Comparison of ENCODE assay signal across 1 cellular context in the genomic region with DNA sequence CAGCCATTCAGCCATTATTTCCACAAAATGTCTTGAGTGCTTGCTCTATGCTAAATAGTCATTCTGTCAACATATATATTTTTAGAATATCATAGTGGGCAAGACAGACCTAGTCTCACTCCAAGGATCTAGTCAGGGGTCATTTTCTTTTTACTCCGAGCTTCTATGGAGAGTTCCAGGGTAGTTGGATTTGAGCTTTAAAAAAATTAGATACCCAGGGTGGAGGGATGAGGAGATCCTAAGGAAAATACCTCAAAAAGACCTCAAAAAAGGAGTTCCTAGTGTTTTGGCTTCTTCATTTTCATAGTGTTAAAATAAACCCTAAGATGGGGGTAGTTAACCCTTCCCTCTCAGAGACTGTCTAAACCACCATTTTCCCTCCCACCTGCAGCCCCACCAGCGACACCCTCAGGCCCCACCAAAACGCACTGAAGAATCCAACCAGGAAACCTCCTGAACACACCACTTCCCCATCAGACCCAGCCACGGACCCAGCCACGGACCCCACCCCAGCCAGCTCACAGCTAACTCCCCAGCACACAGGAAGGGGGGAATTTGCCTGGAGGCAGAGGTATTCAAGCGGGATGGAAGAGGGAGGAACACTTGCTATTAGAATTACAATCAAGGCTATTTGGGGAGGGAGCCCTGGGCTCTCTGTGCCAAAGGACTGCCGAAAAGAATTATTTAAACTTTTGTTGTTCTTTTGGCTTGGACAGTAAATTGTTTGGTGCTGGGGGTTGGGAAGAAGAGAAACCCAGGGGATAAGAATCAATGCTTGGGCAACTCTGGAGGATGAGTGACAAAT.
A peak's percentile ranks its signal among the peaks of the same experiment; 100 is the strongest.
TF ChIP-seq lines count a peak whose summit lies in the region.

No MANE protein-coding gene starts in this region.

TF ChIP-seq in HepG2, 621 proteins besides CTCF, POLR2A, EP300 and RAD21 (continued from another document and continues in another):
- TF ChIP-seq, protein P1, sequence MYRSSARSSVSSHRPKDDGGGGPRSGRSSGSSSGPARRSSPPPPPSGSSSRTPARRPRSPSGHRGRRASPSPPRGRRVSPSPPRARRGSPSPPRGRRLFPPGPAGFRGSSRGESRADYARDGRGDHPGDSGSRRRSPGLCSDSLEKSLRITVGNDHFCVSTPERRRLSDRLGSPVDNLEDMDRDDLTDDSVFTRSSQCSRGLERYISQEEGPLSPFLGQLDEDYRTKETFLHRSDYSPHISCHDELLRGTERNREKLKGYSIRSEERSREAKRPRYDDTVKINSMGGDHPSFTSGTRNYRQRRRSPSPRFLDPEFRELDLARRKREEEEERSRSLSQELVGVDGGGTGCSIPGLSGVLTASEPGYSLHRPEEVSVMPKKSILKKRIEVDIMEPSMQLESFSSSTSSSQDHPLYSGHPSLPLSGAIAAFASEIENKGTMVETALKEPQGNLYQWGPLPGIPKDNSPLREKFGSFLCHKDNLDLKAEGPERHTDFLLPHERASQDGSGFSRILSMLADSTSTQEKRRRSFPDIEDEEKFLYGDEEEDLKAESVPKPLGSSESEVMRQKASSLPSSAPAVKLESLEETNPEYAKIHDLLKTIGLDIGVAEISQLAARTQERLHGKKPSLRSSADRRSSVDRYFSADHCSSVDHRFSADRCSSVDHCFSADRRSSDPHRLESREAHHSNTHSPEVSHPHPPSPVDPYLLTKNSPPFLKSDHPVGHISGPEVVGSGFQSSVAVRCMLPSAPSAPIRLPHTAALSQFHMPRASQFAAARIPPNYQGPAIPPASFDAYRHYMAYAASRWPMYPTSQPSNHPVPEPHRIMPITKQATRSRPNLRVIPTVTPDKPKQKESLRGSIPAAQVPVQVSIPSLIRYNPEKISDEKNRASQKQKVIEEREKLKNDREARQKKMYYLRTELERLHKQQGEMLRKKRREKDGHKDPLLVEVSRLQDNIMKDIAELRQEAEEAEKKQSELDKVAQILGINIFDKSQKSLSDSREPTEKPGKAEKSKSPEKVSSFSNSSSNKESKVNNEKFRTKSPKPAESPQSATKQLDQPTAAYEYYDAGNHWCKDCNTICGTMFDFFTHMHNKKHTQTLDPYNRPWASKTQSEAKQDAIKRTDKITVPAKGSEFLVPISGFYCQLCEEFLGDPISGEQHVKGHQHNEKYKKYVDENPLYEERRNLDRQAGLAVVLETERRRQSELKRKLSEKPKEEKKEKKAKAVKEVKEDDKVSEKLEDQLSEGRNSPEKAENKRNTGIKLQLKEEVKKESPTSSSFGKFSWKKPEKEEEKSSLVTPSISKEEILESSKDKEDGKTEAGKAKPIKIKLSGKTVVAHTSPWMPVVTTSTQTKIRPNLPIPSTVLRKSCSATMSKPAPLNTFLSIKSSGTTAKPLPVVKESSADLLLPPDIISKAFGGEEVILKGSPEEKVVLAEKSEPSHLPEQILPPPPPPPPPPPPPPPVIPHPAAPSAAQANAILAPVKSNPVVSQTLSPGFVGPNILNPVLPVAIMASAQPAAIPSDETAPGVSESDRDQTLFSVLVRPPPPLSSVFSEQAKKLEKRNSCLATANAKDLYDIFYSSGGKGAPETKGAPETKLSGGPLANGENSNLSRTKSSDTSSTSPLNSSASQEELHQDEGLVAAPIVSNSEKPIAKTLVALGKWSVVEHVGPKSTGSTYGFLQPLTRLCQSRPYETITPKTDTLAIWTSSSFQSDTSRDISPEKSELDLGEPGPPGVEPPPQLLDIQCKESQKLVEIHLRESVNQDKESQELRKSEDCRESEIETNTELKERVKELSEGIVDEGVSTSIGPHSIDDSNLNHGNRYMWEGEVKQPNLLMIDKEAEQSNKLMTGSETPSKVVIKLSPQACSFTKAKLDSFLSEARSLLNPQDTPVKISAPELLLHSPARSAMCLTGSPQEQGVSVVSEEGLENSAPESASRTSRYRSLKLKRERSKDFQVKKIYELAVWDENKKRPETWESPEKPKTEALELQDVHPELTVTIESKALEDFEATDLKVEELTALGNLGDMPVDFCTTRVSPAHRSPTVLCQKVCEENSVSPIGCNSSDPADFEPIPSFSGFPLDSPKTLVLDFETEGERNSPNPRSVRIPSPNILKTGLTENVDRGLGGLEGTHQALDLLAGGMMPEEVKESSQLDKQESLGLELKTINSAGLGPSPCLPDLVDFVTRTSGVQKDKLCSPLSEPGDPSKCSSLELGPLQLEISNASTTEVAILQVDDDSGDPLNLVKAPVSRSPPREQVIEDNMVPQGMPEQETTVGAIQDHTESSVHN (CRISPR knock-in tag; IDR thresholded peaks at IDR 0.05) = no peak
- no peak for TF ChIP-seq ZIK1 (CRISPR knock-in tag; IDR thresholded peaks at IDR 0.05; ENCODE audit: borderline replicate concordance, low read depth)
- 0 out of 2 replicates have a peak, but pooled peaks have one; percentile 3 for TF ChIP-seq RARG (CRISPR knock-in tag; IDR thresholded peaks at IDR 0.05; ENCODE audit: low read depth)
- TF ChIP-seq SOX13 (IDR thresholded peaks at IDR 0.05) = no peak
- no peak for TF ChIP-seq SOX13 (CRISPR knock-in tag; conservative IDR thresholded peaks at IDR 0.05 in 1 of 2, IDR thresholded peaks at IDR 0.05 in 1 of 2)
- TF ChIP-seq, protein P2, sequence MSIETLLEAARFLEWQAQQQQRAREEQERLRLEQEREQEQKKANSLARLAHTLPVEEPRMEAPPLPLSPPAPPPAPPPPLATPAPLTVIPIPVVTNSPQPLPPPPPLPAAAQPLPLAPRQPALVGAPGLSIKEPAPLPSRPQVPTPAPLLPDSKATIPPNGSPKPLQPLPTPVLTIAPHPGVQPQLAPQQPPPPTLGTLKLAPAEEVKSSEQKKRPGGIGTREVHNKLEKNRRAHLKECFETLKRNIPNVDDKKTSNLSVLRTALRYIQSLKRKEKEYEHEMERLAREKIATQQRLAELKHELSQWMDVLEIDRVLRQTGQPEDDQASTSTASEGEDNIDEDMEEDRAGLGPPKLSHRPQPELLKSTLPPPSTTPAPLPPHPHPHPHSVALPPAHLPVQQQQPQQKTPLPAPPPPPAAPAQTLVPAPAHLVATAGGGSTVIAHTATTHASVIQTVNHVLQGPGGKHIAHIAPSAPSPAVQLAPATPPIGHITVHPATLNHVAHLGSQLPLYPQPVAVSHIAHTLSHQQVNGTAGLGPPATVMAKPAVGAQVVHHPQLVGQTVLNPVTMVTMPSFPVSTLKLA (IDR thresholded peaks at IDR 0.05) = no peak
- no peak for TF ChIP-seq TARDBP (CRISPR knock-in tag; IDR thresholded peaks at IDR 0.05)
- 0 out of 2 replicates have a peak, but pooled peaks have one; percentile 41 for TF ChIP-seq ZFP82 (CRISPR knock-in tag; IDR thresholded peaks at IDR 0.05; ENCODE audit: borderline replicate concordance)
- no peak for TF ChIP-seq ZFY (CRISPR knock-in tag; IDR thresholded peaks at IDR 0.05)
- TF ChIP-seq ZSCAN21 (CRISPR knock-in tag; IDR thresholded peaks at IDR 0.05; ENCODE audit: borderline replicate concordance) = no peak
- TF ChIP-seq, protein P3, sequence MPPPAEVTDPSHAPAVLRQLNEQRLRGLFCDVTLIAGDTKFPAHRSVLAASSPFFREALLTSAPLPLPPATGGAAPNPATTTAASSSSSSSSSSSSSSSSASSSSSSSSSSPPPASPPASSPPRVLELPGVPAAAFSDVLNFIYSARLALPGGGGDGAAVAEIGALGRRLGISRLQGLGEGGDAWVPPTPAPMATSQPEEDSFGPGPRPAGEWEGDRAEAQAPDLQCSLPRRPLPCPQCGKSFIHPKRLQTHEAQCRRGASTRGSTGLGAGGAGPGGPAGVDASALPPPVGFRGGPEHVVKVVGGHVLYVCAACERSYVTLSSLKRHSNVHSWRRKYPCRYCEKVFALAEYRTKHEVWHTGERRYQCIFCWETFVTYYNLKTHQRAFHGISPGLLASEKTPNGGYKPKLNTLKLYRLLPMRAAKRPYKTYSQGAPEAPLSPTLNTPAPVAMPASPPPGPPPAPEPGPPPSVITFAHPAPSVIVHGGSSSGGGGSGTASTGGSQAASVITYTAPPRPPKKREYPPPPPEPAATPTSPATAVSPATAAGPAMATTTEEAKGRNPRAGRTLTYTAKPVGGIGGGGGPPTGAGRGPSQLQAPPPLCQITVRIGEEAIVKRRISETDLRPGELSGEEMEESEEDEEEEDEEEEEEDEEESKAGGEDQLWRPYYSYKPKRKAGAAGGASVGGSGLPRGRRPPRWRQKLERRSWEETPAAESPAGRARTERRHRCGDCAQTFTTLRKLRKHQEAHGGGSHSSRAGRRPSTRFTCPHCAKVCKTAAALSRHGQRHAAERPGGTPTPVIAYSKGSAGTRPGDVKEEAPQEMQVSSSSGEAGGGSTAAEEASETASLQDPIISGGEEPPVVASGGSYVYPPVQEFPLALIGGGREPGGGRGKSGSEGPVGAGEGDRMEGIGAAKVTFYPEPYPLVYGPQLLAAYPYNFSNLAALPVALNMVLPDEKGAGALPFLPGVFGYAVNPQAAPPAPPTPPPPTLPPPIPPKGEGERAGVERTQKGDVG (CRISPR knock-in tag; IDR thresholded peaks at IDR 0.05; ENCODE audit: borderline replicate concordance) = no peak
- TF ChIP-seq ZNF510 (CRISPR knock-in tag; IDR thresholded peaks at IDR 0.05; ENCODE audit: low read depth) = no peak
- TF ChIP-seq ZNF652 (CRISPR knock-in tag; IDR thresholded peaks at IDR 0.05; ENCODE audit: borderline replicate concordance, low read depth) = peak; percentile 96
- no peak for TF ChIP-seq SRSF4 (IDR thresholded peaks at IDR 0.05; ENCODE audit: low read depth, low read length, poor library complexity, severe bottlenecking)
- TF ChIP-seq GLI4 (CRISPR knock-in tag; IDR thresholded peaks at IDR 0.05; ENCODE audit: borderline replicate concordance) = peak; percentile 71; the same call in 1 of the 2 replicates
- peak; percentile 56 for TF ChIP-seq HOXA3 (CRISPR knock-in tag; IDR thresholded peaks at IDR 0.05)
- no peak for TF ChIP-seq MLLT10 (CRISPR knock-in tag; IDR thresholded peaks at IDR 0.05)
- peak; percentile 38 for TF ChIP-seq ZNF605 (CRISPR knock-in tag; IDR thresholded peaks at IDR 0.05)
- TF ChIP-seq ATF7-NPFF (CRISPR knock-in tag; IDR thresholded peaks at IDR 0.05; ENCODE audit: low read depth) = peak; percentile 69
- TF ChIP-seq DMAP1 (CRISPR knock-in tag; IDR thresholded peaks at IDR 0.05) = peak; percentile 58; the same call in 1 of the 2 replicates
- TF ChIP-seq ZNF768 (CRISPR knock-in tag; IDR thresholded peaks at IDR 0.05) = no peak
- TF ChIP-seq, protein P4, sequence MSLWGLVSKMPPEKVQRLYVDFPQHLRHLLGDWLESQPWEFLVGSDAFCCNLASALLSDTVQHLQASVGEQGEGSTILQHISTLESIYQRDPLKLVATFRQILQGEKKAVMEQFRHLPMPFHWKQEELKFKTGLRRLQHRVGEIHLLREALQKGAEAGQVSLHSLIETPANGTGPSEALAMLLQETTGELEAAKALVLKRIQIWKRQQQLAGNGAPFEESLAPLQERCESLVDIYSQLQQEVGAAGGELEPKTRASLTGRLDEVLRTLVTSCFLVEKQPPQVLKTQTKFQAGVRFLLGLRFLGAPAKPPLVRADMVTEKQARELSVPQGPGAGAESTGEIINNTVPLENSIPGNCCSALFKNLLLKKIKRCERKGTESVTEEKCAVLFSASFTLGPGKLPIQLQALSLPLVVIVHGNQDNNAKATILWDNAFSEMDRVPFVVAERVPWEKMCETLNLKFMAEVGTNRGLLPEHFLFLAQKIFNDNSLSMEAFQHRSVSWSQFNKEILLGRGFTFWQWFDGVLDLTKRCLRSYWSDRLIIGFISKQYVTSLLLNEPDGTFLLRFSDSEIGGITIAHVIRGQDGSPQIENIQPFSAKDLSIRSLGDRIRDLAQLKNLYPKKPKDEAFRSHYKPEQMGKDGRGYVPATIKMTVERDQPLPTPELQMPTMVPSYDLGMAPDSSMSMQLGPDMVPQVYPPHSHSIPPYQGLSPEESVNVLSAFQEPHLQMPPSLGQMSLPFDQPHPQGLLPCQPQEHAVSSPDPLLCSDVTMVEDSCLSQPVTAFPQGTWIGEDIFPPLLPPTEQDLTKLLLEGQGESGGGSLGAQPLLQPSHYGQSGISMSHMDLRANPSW (CRISPR knock-in tag; IDR thresholded peaks at IDR 0.05; ENCODE audit: borderline replicate concordance) = no peak
- TF ChIP-seq BRCA1 (CRISPR knock-in tag; IDR thresholded peaks at IDR 0.05) = no peak
- no peak for TF ChIP-seq FOXM1 (CRISPR knock-in tag; IDR thresholded peaks at IDR 0.05)
- TF ChIP-seq, protein P5, sequence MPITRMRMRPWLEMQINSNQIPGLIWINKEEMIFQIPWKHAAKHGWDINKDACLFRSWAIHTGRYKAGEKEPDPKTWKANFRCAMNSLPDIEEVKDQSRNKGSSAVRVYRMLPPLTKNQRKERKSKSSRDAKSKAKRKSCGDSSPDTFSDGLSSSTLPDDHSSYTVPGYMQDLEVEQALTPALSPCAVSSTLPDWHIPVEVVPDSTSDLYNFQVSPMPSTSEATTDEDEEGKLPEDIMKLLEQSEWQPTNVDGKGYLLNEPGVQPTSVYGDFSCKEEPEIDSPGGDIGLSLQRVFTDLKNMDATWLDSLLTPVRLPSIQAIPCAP (CRISPR knock-in tag; IDR thresholded peaks at IDR 0.05; ENCODE audit: low read depth) = 0 out of 2 replicates have a peak, but pooled peaks have one; percentile 34
- no peak for TF ChIP-seq NFATC3 (CRISPR knock-in tag; IDR thresholded peaks at IDR 0.05)
- TF ChIP-seq EHMT2 (IDR thresholded peaks at IDR 0.05; ENCODE audit: borderline replicate concordance, low read depth, low read length) = no peak
- TF ChIP-seq ZNF101 (CRISPR knock-in tag; IDR thresholded peaks at IDR 0.05; ENCODE audit: borderline replicate concordance, low read depth) = 0 out of 2 replicates have a peak, but pooled peaks have one; percentile 20
- TF ChIP-seq FLYWCH1 (CRISPR knock-in tag; IDR thresholded peaks at IDR 0.05) = no peak
- TF ChIP-seq NR2F6 (IDR thresholded peaks at IDR 0.05) = no peak
- no peak for TF ChIP-seq NR2F6 (CRISPR knock-in tag; IDR thresholded peaks at IDR 0.05)
- TF ChIP-seq RBM22 (optimal IDR thresholded peaks at IDR 0.05; ENCODE audit: low read length) = peak; percentile 54
- TF ChIP-seq ZNF501 (CRISPR knock-in tag; IDR thresholded peaks at IDR 0.05) = peak; percentile 72; the same call in 1 of the 2 replicates
- TF ChIP-seq SAP130 (CRISPR knock-in tag; IDR thresholded peaks at IDR 0.05; ENCODE audit: low read depth) = no peak
- no peak for TF ChIP-seq MBNL3 (CRISPR knock-in tag; conservative IDR thresholded peaks at IDR 0.05)
- TF ChIP-seq, protein P6, sequence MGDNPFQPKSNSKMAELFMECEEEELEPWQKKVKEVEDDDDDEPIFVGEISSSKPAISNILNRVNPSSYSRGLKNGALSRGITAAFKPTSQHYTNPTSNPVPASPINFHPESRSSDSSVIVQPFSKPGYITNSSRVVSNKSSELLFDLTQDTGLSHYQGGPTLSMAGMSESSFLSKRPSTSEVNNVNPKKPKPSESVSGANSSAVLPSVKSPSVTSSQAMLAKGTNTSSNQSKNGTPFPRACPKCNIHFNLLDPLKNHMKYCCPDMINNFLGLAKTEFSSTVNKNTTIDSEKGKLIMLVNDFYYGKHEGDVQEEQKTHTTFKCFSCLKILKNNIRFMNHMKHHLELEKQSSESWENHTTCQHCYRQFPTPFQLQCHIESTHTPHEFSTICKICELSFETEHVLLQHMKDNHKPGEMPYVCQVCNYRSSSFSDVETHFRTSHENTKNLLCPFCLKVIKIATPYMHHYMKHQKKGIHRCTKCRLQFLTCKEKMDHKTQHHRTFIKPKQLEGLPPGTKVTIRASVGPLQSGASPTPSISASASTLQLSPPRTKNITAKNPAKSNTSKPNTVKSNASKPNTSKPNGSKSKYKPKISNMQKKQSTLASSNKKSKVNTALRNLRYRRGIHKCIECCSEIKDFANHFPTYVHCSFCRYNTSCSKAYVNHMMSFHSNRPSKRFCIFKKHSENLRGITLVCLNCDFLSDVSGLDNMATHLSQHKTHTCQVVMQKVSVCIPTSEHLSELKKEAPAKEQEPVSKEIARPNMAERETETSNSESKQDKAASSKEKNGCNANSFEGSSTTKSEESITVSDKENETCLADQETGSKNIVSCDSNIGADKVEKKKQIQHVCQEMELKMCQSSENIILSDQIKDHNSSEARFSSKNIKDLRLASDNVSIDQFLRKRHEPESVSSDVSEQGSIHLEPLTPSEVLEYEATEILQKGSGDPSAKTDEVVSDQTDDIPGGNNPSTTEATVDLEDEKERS (CRISPR knock-in tag; IDR thresholded peaks at IDR 0.05) = no peak
- no peak for TF ChIP-seq TGIF2 (CRISPR knock-in tag; IDR thresholded peaks at IDR 0.05)
- no peak for TF ChIP-seq CHCHD3 (CRISPR knock-in tag; IDR thresholded peaks at IDR 0.05)
- peak; percentile 38; the same call in 1 of the 2 replicates for TF ChIP-seq ZSCAN9 (CRISPR knock-in tag; IDR thresholded peaks at IDR 0.05; ENCODE audit: borderline replicate concordance)
- no peak for TF ChIP-seq ZNF776 (CRISPR knock-in tag; IDR thresholded peaks at IDR 0.05)
- no peak for TF ChIP-seq MTF1 (CRISPR knock-in tag; IDR thresholded peaks at IDR 0.05)
